Comparison of ENCODE assay signal across 10 cellular contexts in genomic region chr10:93267521-93267920, GRCh38.
DNase-seq lines count a peak whose midpoint lies in the region; ATAC-seq and TF ChIP-seq lines count a peak whose summit lies in the region.
"Had no signal": no experiment of that assay in that cellular context is flagged by ENCODE, and none has a peak within 500 bp of the region (broad histone marks: within the 10 kb centered on the region; RNA-seq: fewer than 3 reads in every experiment).

No MANE protein-coding gene starts in this region.

- no peaks in the 10 kb centered on the region for H3K79me2 ChIP-seq in smooth muscle cell (ENCODE audit: low read depth)

- H2AFZ ChIP-seq in smooth muscle cell (ENCODE audit: low read depth), result no peak overlapping the region

- TF ChIP-seq CTCF in tibial artery (IDR thresholded peaks at IDR 0.05) (no peak), smooth muscle cell (IDR thresholded peaks at IDR 0.05; ENCODE audit: borderline replicate concordance, insufficient read depth, poor library complexity, severe bottlenecking) (no peak)

- H3K27ac ChIP-seq in tibial artery (no peak overlapping the region), smooth muscle cell (ENCODE audit: low read depth) (no peak overlapping the region)

- DNase-seq in RPMI8226 (peak; percentile 63), tibial artery (no peak), smooth muscle cell (lab: John Stamatoyannopoulos, UW; ENCODE audit: unreplicated experiment) (no peak), NCI-H187 (lab: John Stamatoyannopoulos, UW) (no peak)
- no peak for DNase-seq in stimulated activated CD8-positive, alpha-beta memory T cell treated with anti-CD3 and anti-CD28 coated beads, Interleukin-4, amount 100 ng/mL, for 48 hours
- DNase-seq: DMS 273 treated with DMSO at 0.1 percent for 48 hours, NCI-H2081 treated with DMSO at 0.1 percent for 48 hours had no signal

- 72% methylated on average over 3 of the region's 3 CpGs for WGBS in smooth muscle cell (ENCODE audit: low lambda C conversion rate)

- H3K36me3 ChIP-seq in tibial artery (no peaks in the 10 kb centered on the region), smooth muscle cell (ENCODE audit: low read depth) (no peaks in the 10 kb centered on the region)

- no peak overlapping the region for H3K9ac ChIP-seq in smooth muscle cell (ENCODE audit: low read depth)

- no peaks in the 10 kb centered on the region for H3K27me3 ChIP-seq in tibial artery
- no peaks in the 10 kb centered on the region for H3K27me3 ChIP-seq in smooth muscle cell (ENCODE audit: low read depth)

- H3K9me3 ChIP-seq in tibial artery (peaks cover 0 to 8% (median 0%) of the 10 kb centered on the region in 3 donors), smooth muscle cell (replicated peaks; ENCODE audit: low read depth) (no peaks in the 10 kb centered on the region)

- ATAC-seq in GM18858 (IDR thresholded peaks at IDR 0.05; ENCODE audit: unreplicated experiment) (peak; percentile 100), GM21423 (IDR thresholded peaks at IDR 0.05; ENCODE audit: unreplicated experiment) (peak; percentile 97), HG03097 (IDR thresholded peaks at IDR 0.05; ENCODE audit: low FRiP score, unreplicated experiment) (peak; percentile 96)

- H3K4me3 ChIP-seq in tibial artery (no peak overlapping the region), smooth muscle cell (no peak overlapping the region)

- intact Hi-C loops in tibial artery (cut with DNase I; ENCODE audit: low total_unique reads), result no loop called here

- H4K20me1 ChIP-seq in smooth muscle cell (ENCODE audit: low read depth), result no peaks in the 10 kb centered on the region

- no peak overlapping the region for H3K4me2 ChIP-seq in smooth muscle cell

- H3F3A ChIP-seq in smooth muscle cell (ENCODE audit: low read depth), result no peaks in the 10 kb centered on the region

- H3K4me1 ChIP-seq in tibial artery, result no peaks in the 10 kb centered on the region
- peaks cover 2% of the 10 kb centered on the region for H3K4me1 ChIP-seq in smooth muscle cell (ENCODE audit: low read depth)
